ENCODE assay signal across 13 cellular contexts in genomic region chr21:34552324-34553198, GRCh38. TPM values are rescaled to one million over a fixed set of nuclear protein-coding genes. Genes with fewer than 3 reads are reported as not detected.
DNase-seq lines count a peak whose midpoint lies in the region; ATAC-seq and TF ChIP-seq lines count a peak whose summit lies in the region.
"Had no signal": no experiment of that assay in that cellular context is flagged by ENCODE, and none has a peak within 500 bp of the region (broad histone marks: within the 10 kb centered on the region; RNA-seq: fewer than 3 reads in every experiment).

No MANE protein-coding gene starts in this region.

- in situ Hi-C loops in brain microvascular endothelial cell (cut with HindIII; ENCODE audit: low pct_ligation_motif_present, low sequenced_read_pairs): no loop called here

- H3K27ac ChIP-seq in brain microvascular endothelial cell (peak overlapping the region; percentile 78), left lung (peak overlapping the region in 1 of 2 donors; percentile 28), aorta (ENCODE audit: low read depth in 1 of 2, low read length in 2 of 2) (no peak overlapping the region), upper lobe of right lung (no peak overlapping the region)

- ATAC-seq in left lung (peak; percentile 16), aorta (ENCODE audit: low FRiP score) (peak; percentile 33), upper lobe of right lung (no peak), HG03521 (IDR thresholded peaks at IDR 0.05; ENCODE audit: unreplicated experiment) (no peak)
- ATAC-seq: GM12878 had no signal

- H3K4me1 ChIP-seq in left lung: no peaks in the 10 kb centered on the region
- no peaks in the 10 kb centered on the region for H3K4me1 ChIP-seq in aorta (ENCODE audit: control insufficient read depth in 1 of 2, insufficient read depth in 2 of 2, low read length in 2 of 2)
- H3K4me1 ChIP-seq in upper lobe of right lung: no peaks in the 10 kb centered on the region

- H3K27me3 Mint-ChIP-seq in activated T-cell treated with anti-CD3 and anti-CD28 coated beads, Interleukin-2, amount 50 U/mL, for 24 hours: no peaks in the 10 kb centered on the region

- H3K4me1 Mint-ChIP-seq in activated T-cell treated with anti-CD3 and anti-CD28 coated beads, Interleukin-2, amount 50 U/mL, for 24 hours (ENCODE audit: low read depth): peaks cover 31% of the 10 kb centered on the region

- no peaks in the 10 kb centered on the region for H3K27me3 ChIP-seq in brain microvascular endothelial cell (replicated peaks)
- no peaks in the 10 kb centered on the region for H3K27me3 ChIP-seq in left lung
- H3K27me3 ChIP-seq in aorta (ENCODE audit: control insufficient read depth in 1 of 2, insufficient read depth in 2 of 2, low read length in 1 of 2): no peaks in the 10 kb centered on the region
- no peaks in the 10 kb centered on the region for H3K27me3 ChIP-seq in upper lobe of right lung

- H3K4me3 Mint-ChIP-seq in activated T-cell treated with anti-CD3 and anti-CD28 coated beads, Interleukin-2, amount 50 U/mL, for 24 hours: no peak overlapping the region
- H3K4me3 Mint-ChIP-seq: GM23338 had no signal

- H3K36me3 Mint-ChIP-seq in activated T-cell treated with anti-CD3 and anti-CD28 coated beads, Interleukin-2, amount 50 U/mL, for 24 hours (ENCODE audit: low read depth): peaks cover 15% of the 10 kb centered on the region

- H3K27ac Mint-ChIP-seq in activated T-cell treated with anti-CD3 and anti-CD28 coated beads, Interleukin-2, amount 50 U/mL, for 24 hours: peak overlapping the region; percentile 78
- H3K27ac Mint-ChIP-seq: GM23338 had no signal

- H3K4me3 ChIP-seq in brain microvascular endothelial cell (ENCODE audit: low read depth, low read length) (peak overlapping the region; percentile 21), left lung (no peak overlapping the region), aorta (ENCODE audit: low read length in 2 of 2) (peak overlapping the region in 1 of 2 donors; percentile 20), upper lobe of right lung (no peak overlapping the region)
- H3K4me3 ChIP-seq: GM12878, GM23338, lung had no signal

- WGBS in aorta, 2 donors: 53 to 61% methylated on average over 8 of the region's 8 CpGs

- no peaks in the 10 kb centered on the region for H3K36me3 ChIP-seq in brain microvascular endothelial cell (replicated peaks)
- H3K36me3 ChIP-seq in left lung: no peaks in the 10 kb centered on the region
- H3K36me3 ChIP-seq in aorta (ENCODE audit: control insufficient read depth in 1 of 2, insufficient read depth in 2 of 2, low read length in 1 of 2): no peaks in the 10 kb centered on the region
- no peaks in the 10 kb centered on the region for H3K36me3 ChIP-seq in upper lobe of right lung

- intact Hi-C loops in left lung (cut with DNase I): no loop called here
- intact Hi-C loops in aorta (cut with DNase I): no loop called here
- intact Hi-C loops in upper lobe of right lung (cut with DNase I): no loop called here

- H3K9me3 ChIP-seq in left lung (no peaks in the 10 kb centered on the region), aorta (ENCODE audit: control insufficient read depth, low read length) (no peaks in the 10 kb centered on the region), upper lobe of right lung (no peaks in the 10 kb centered on the region)

- no peak for TF ChIP-seq CTCF in brain microvascular endothelial cell (IDR thresholded peaks at IDR 0.05; ENCODE audit: low read depth, low read length, missing control alignments)
- TF ChIP-seq CTCF in left lung (IDR thresholded peaks at IDR 0.05): no peak
- TF ChIP-seq CTCF in upper lobe of right lung (IDR thresholded peaks at IDR 0.05): no peak

- H3K9me3 Mint-ChIP-seq in activated T-cell treated with anti-CD3 and anti-CD28 coated beads, Interleukin-2, amount 50 U/mL, for 24 hours: peaks cover 16% of the 10 kb centered on the region

- no peak for DNase-seq in activated T-cell treated with anti-CD3 and anti-CD28 coated beads, Interleukin-2, amount 50 U/mL, for 24 hours
- no peak for DNase-seq in activated T-cell treated with anti-CD3 and anti-CD28 coated beads, Interleukin-2, amount 50 U/mL, for 48 hours
- DNase-seq in brain microvascular endothelial cell (no peak), left lung (no peak), aorta (no peak), upper lobe of right lung (no peak)
- no peak for DNase-seq in activated CD4-positive, alpha-beta T cell treated with anti-CD3 and anti-CD28 coated beads for 1 hour
- DNase-seq: activated naive CD4-positive, alpha-beta T cell treated with Interleukin-2 at 50 U/mL for 16 hours; NCI-H187 treated with DMSO at 0.1 percent for 48 hours had no signal

RNA-seq across cellular contexts. Expression of gene KCNE1, which starts 40.6 kb away (rescaled TPM):
- 10 to 100 TPM in 1 of 2 donors, 1 to 10 TPM in 1; 3.8 to 21.2 TPM for total RNA-seq in left lung
- total RNA-seq in aorta: 1 to 10 TPM; 2.3 to 7.2 TPM
- 1 to 10 TPM in 1 of 2 donors, under 1 TPM in 1; 0.28 to 2.6 TPM for polyA plus RNA-seq in aorta
- total RNA-seq in upper lobe of right lung: 13.6 TPM
- polyA plus RNA-seq: GM23338 had no signal

Comparison
In these comparisons a context has a peak if more than half of its experiments do, and no peak if none do; other contexts are left out.
1. ATAC-seq: peak in left lung (single experiment) and aorta (single experiment); none in upper lobe of right lung (single experiment) and HG03521 (single experiment).